ENCODE assay signal across 20 cellular contexts in the genomic region with DNA sequence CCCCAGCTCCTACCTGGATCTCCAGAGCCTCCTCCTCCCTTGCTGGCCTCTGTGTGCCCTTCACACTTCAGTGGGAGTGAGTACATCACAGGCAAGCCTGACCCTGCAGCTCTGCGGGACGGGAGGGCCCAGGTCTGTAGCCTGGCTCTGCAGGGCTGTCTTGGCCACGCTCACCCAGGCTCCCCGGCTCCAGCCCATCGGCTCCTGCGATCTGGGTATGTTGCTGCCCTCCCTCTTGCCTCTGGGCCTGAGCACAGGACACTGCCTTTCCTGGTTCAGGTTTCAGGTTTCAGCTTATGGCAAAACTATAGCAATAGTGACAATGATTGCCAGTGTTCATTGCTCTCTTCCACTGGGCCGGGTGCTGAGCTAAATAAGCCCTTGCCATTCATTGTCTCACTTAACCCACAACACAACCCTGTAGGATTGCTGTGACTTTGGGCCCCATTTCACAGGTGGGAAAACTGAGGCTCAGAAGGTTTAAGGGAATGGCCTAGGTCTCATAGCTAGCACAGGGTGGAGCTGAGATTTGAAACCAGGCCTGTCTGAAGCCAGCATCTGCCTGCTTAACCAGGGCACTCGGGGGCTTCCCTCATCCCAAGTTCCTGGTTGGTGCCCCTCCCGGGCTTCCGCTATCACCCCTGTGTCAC. TPM values are rescaled to one million over a fixed set of nuclear protein-coding genes. Genes with fewer than 3 reads are reported as not detected.
A peak's percentile ranks its signal among the peaks of the same experiment; 100 is the strongest.
DNase-seq lines count a peak whose midpoint lies in the region; ATAC-seq and TF ChIP-seq lines count a peak whose summit lies in the region.
"Had no signal": no experiment of that assay in that cellular context is flagged by ENCODE, and none has a peak within 500 bp of the region (broad histone marks: within the 10 kb centered on the region; RNA-seq: fewer than 3 reads in every experiment).

No MANE protein-coding gene starts in this region.

- H3K27ac Mint-ChIP-seq in nephron progenitor cell, result peak overlapping the region; percentile 66

- intact Hi-C loops in breast epithelium (cut with DNase I; ENCODE audit: low total_unique reads) (no loop called here), lower leg skin (cut with DNase I; ENCODE audit: low total_unique reads) (no loop called here)

- no peaks in the 10 kb centered on the region for H3K9me3 ChIP-seq in breast epithelium
- no peaks in the 10 kb centered on the region for H3K9me3 ChIP-seq in RWPE2 (ENCODE audit: severe bottlenecking)
- H3K9me3 ChIP-seq: MG63, SK-N-SH had no signal

- peaks cover 3% of the 10 kb centered on the region for H3K9me3 Mint-ChIP-seq in nephron progenitor cell
- H3K9me3 Mint-ChIP-seq: CD8-positive, alpha-beta memory T cell had no signal

- TF ChIP-seq POLR2A in breast epithelium (IDR thresholded peaks at IDR 0.05) (no peak), lower leg skin (IDR thresholded peaks at IDR 0.05) (no peak)

- DNase-seq in T47D (ENCODE audit: low read depth in 1 of 2, low spot score in 1 of 2) (peak; percentile 39 to 68), breast epithelium (ENCODE audit: low spot score in 2 of 2) (no peak), RWPE2 (ENCODE audit: low spot score) (no peak), nephron progenitor cell (peak; percentile 45), Kasumi-1 (lab: John Stamatoyannopoulos, UW) (no peak), lower leg skin (ENCODE audit: low spot score in 2 of 2) (no peak)
- DNase-seq in activated CD4-positive, alpha-beta T cell treated with anti-CD3 and anti-CD28 coated beads, Interleukin-2, amount 50 U/mL, for 48 hours, result no peak
- DNase-seq: Calu3; CD8-positive, alpha-beta memory T cell; DMS153; GDM1; MG63; NCI-H1417; NCI-H1694 treated with DMSO at 0.1 percent for 48 hours; NCI-H226; NCI-H510A treated with DMSO at 0.1 percent for 48 hours; NCI-H748 treated with DMSO at 0.1 percent for 48 hours; SHP77 treated with DMSO at 0.1 percent for 48 hours; SK-N-SH had no signal

- no peaks in the 10 kb centered on the region for H3K4me1 ChIP-seq in breast epithelium
- H3K4me1 ChIP-seq in RWPE2 (ENCODE audit: insufficient read depth, poor library complexity, severe bottlenecking), result no peaks in the 10 kb centered on the region

- 85 to 88% methylated on average over 10 of the region's 10 CpGs for WGBS in lower leg skin, 2 donors

- H3K36me3 Mint-ChIP-seq in nephron progenitor cell (ENCODE audit: low read depth), result no peaks in the 10 kb centered on the region
- H3K36me3 Mint-ChIP-seq: CD8-positive, alpha-beta memory T cell had no signal

- in situ Hi-C loops in T47D (cut with HindIII; ENCODE audit: low pct_unique_long_range_greater_than_20kb, low sequenced_read_pairs), result no loop called here

- TF ChIP-seq CTCF in breast epithelium (IDR thresholded peaks at IDR 0.05) (no peak), RWPE2 (IDR thresholded peaks at IDR 0.05; ENCODE audit: poor library complexity, severe bottlenecking) (no peak), nephron progenitor cell (IDR thresholded peaks at IDR 0.05) (no peak), lower leg skin (IDR thresholded peaks at IDR 0.05) (no peak)

- H3K27ac ChIP-seq in breast epithelium, result no peak overlapping the region
- no peak overlapping the region for H3K27ac ChIP-seq in RWPE2 (ENCODE audit: poor library complexity, severe bottlenecking)
- H3K27ac ChIP-seq: C4-2B had no signal

- peaks cover 4% of the 10 kb centered on the region for H3K27me3 Mint-ChIP-seq in nephron progenitor cell (ENCODE audit: low read depth, poor library complexity)

- no peaks in the 10 kb centered on the region for H3K36me3 ChIP-seq in breast epithelium
- no peaks in the 10 kb centered on the region for H3K36me3 ChIP-seq in RWPE2 (ENCODE audit: low read depth)
- H3K36me3 ChIP-seq: MG63 had no signal

- H3K4me1 Mint-ChIP-seq in nephron progenitor cell, result peaks cover 61% of the 10 kb centered on the region
- H3K4me1 Mint-ChIP-seq: CD8-positive, alpha-beta memory T cell had no signal

- no peak overlapping the region for H3K4me3 Mint-ChIP-seq in nephron progenitor cell

- 0 out of 3 replicates have a peak, but pooled peaks have one; percentile 22 for ATAC-seq in RWPE2 (ENCODE audit: low read depth)

- H3K27me3 ChIP-seq in breast epithelium (no peaks in the 10 kb centered on the region), RWPE2 (ENCODE audit: insufficient read depth, poor library complexity, severe bottlenecking) (no peaks in the 10 kb centered on the region)
- H3K27me3 ChIP-seq: MG63 had no signal

- H3K4me3 ChIP-seq in breast epithelium, result no peak overlapping the region
- no peak overlapping the region for H3K4me3 ChIP-seq in RWPE2 (ENCODE audit: severe bottlenecking)
- no peak overlapping the region for H3K4me3 ChIP-seq in lower leg skin (ENCODE audit: low read depth, poor library complexity, severe bottlenecking)
- H3K4me3 ChIP-seq: MG63 had no signal

RNA-seq across cellular contexts. Expression of a gene that starts 44.6 kb away (rescaled TPM):
- total RNA-seq in breast epithelium (1 to 10 TPM in 1 of 3 donors, under 1 TPM in 2; 0.66 to 1.3 (median 0.80) TPM), lower leg skin (1 to 10 TPM; 1.1 to 6.4 (median 1.5) TPM)
- total RNA-seq: Calu3; CD8-positive, alpha-beta memory T cell had no signal

Comparison
In these comparisons a context has a peak if more than half of its experiments do, and no peak if none do; other contexts are left out.
1. DNase-seq: peak in T47D (2 of 2) and nephron progenitor cell (single experiment); none in breast epithelium (0 of 2), RWPE2 (single experiment), Kasumi-1 (0 of 2), lower leg skin (0 of 2) and activated CD4-positive, alpha-beta T cell treated with anti-CD3 and anti-CD28 coated beads, Interleukin-2, amount 50 U/mL, for 48 hours (0 of 2).